Comparison of ENCODE assay signal across 8 cellular contexts in genomic region chr5:5421149-5421960, GRCh38. TPM values are rescaled to one million over a fixed set of nuclear protein-coding genes. Genes with fewer than 3 reads are reported as not detected.
DNase-seq lines count a peak whose midpoint lies in the region; ATAC-seq, FAIRE-seq and TF ChIP-seq lines count a peak whose summit lies in the region.

No MANE protein-coding gene starts in this region.

- H3K27ac ChIP-seq in A549 (peak overlapping the region; percentile 87 to 88), HUES6 (ENCODE audit: low read depth, low read length) (peak overlapping the region; percentile 21; the same call in 1 of the 2 replicates)

- no peaks in the 10 kb centered on the region for H3K36me3 Mint-ChIP-seq in activated CD8-positive, alpha-beta memory T cell treated with anti-CD3 and anti-CD28 coated beads, Interleukin-2, amount 10 ng/mL, durations not matched to agents 7 days and 5 days

- POLR2A ChIA-PET in A549 (lab: Yijun Ruan, JAX) = interaction anchor here (0.8 to 1.7 kb wide), 5 partner anchors 10 to 284 kb away, joined by 3 to 8 read pairs (median 4); partner anchors contain the start of gene ADAMTS16

- TF ChIP-seq CTCF in A549 (IDR thresholded peaks at IDR 0.05) (no peak), fibroblast of pulmonary artery (IDR thresholded peaks at IDR 0.05; ENCODE audit: low read length, missing control alignments) (no peak)

- H3K27ac Mint-ChIP-seq in activated CD8-positive, alpha-beta memory T cell treated with anti-CD3 and anti-CD28 coated beads, Interleukin-2, amount 10 ng/mL, durations not matched to agents 7 days and 5 days = peak overlapping the region; percentile 93

- H3K27me3 Mint-ChIP-seq in activated CD8-positive, alpha-beta memory T cell treated with anti-CD3 and anti-CD28 coated beads, Interleukin-2, amount 10 ng/mL, durations not matched to agents 7 days and 5 days = no peaks in the 10 kb centered on the region

- H3K4me3 Mint-ChIP-seq in activated CD8-positive, alpha-beta memory T cell treated with anti-CD3 and anti-CD28 coated beads, Interleukin-2, amount 10 ng/mL, durations not matched to agents 7 days and 5 days = peak overlapping the region; percentile 87

- ATAC-seq in A549 (peak in 1 of 2 experiments; percentile 1; a peak in 2 of 6 replicates), GM18511 (IDR thresholded peaks at IDR 0.05; ENCODE audit: unreplicated experiment) (peak; percentile 10), sciatic nerve (no peak)
- ATAC-seq in activated CD8-positive, alpha-beta memory T cell treated with anti-CD3 and anti-CD28 coated beads, Interleukin-2, amount 10 ng/mL, durations not matched to agents 7 days and 5 days = peak; percentile 1

- H3K27me3 ChIP-seq in HUES6 (ENCODE audit: control insufficient read depth, insufficient read depth, low read length) = no peaks in the 10 kb centered on the region

- FAIRE-seq in A549 (lab: Jason Lieb, UNC) = no peak

- H3K4me1 ChIP-seq in A549 (peaks cover 18% of the 10 kb centered on the region; the same call in 2 of the 3 replicates), HUES6 (ENCODE audit: control insufficient read depth, insufficient read depth, low read length) (peaks cover 26% of the 10 kb centered on the region)

- peak overlapping the region; percentile 98 for H3K9ac ChIP-seq in HUES6 (ENCODE audit: low read length)

- peak overlapping the region; percentile 95 for H3K4me3 ChIP-seq in A549
- peak overlapping the region; percentile 91 for H3K4me3 ChIP-seq in HUES6 (ENCODE audit: low read depth, low read length)
- H3K4me3 ChIP-seq in fibroblast of pulmonary artery (replicated peaks; ENCODE audit: low read depth, low read length) = peak overlapping the region; percentile 93

- CTCF ChIA-PET in A549 (lab: Yijun Ruan, JAX) = interaction anchor here (1.0 to 9.7 kb wide), 5 partner anchors 279 to 553 kb away, joined by 3 to 234 read pairs (median 9); partner anchors contain the start of gene ADAMTS16
- CTCF ChIA-PET in activated CD8-positive, alpha-beta memory T cell treated with anti-CD3 and anti-CD28 coated beads, Interleukin-2, amount 10 ng/mL, durations not matched to agents 7 days and 5 days (lab: Charles Lee) = interaction anchor here (1.1 kb wide), 2 partner anchors 60 to 277 kb away, joined by 3 to 4 read pairs; no protein-coding TSS in a partner anchor

- H3K9me3 ChIP-seq in A549 = no peaks in the 10 kb centered on the region
- no peaks in the 10 kb centered on the region for H3K9me3 ChIP-seq in HUES6 (ENCODE audit: control insufficient read depth, insufficient read depth, low read depth, low read length)

- H3K4me2 ChIP-seq in A549 = peak overlapping the region; percentile 96

- no peaks in the 10 kb centered on the region for H3K9me3 Mint-ChIP-seq in activated CD8-positive, alpha-beta memory T cell treated with anti-CD3 and anti-CD28 coated beads, Interleukin-2, amount 10 ng/mL, durations not matched to agents 7 days and 5 days (ENCODE audit: low read depth)

- no peak for TF ChIP-seq RAD21 in A549 (conservative IDR thresholded peaks at IDR 0.05 in 1 of 2, IDR thresholded peaks at IDR 0.05 in 1 of 2)

- no peaks in the 10 kb centered on the region for H3K36me3 ChIP-seq in HUES6 (ENCODE audit: control insufficient read depth, insufficient read depth, low read length)

- DNase-seq in A549 (ENCODE audit: low read depth in 1 of 2, low spot score in 1 of 2) (no peak), fibroblast of pulmonary artery (ENCODE audit: low read depth) (peak; percentile 18), putamen (ENCODE audit: low spot score) (peak; percentile 24), occipital lobe (lab: John Stamatoyannopoulos, UW) (no peak), sciatic nerve (ENCODE audit: low spot score) (no peak)
- peak; percentile 50 for DNase-seq in activated CD8-positive, alpha-beta memory T cell treated with anti-CD3 and anti-CD28 coated beads, Interleukin-2, amount 10 ng/mL, durations not matched to agents 7 days and 5 days

- no peak for TF ChIP-seq POLR2A in A549 (IDR thresholded peaks at IDR 0.05; ENCODE audit: low read length)

- no peak for TF ChIP-seq EP300 in A549 (IDR thresholded peaks at IDR 0.05)

- 20% methylated on average over 24 of the region's 24 CpGs for WGBS in A549 (ENCODE audit: missing lambda C conversion rate)

- intact Hi-C loops in sciatic nerve (cut with DNase I) = no loop called here

- peaks cover 22% of the 10 kb centered on the region for H3K4me1 Mint-ChIP-seq in activated CD8-positive, alpha-beta memory T cell treated with anti-CD3 and anti-CD28 coated beads, Interleukin-2, amount 10 ng/mL, durations not matched to agents 7 days and 5 days

TF ChIP-seq in A549, 52 proteins besides CTCF, POLR2A, EP300 and RAD21:
- TF ChIP-seq ZC3H11A (IDR thresholded peaks at IDR 0.05) (0 out of 2 replicates have a peak, but pooled peaks have one; percentile 4), HEYL (CRISPR knock-in tag; IDR thresholded peaks at IDR 0.05) (no peak), TP53 (CRISPR knock-in tag; IDR thresholded peaks at IDR 0.05) (no peak), JUN (IDR thresholded peaks at IDR 0.05) (no peak), KDM5A (IDR thresholded peaks at IDR 0.05) (no peak), ZSCAN20 (CRISPR knock-in tag; IDR thresholded peaks at IDR 0.05) (no peak), USF2 (IDR thresholded peaks at IDR 0.05) (peak; percentile 28; the same call in 1 of the 2 replicates), NR3C1 (IDR thresholded peaks at IDR 0.05) (no peak), PHF8 (IDR thresholded peaks at IDR 0.05; ENCODE audit: borderline replicate concordance, low read depth) (no peak), FOSB (CRISPR knock-in tag; IDR thresholded peaks at IDR 0.05) (no peak), RNF2 (IDR thresholded peaks at IDR 0.05; ENCODE audit: borderline replicate concordance, low read depth) (no peak)

RNA-seq across cellular contexts. Expression of gene ICE1, which starts 1.1 kb away (rescaled TPM):
- polyA plus RNA-seq in A549 (2011; rRNA removed) (29.1 and 33.1 TPM in 2 replicates), A549 (2017; fragmentation: RNase III; extraction: RNeasy Plus Mini Kit Qiagen cat#74134 plus additional on column Dnase treatment) (16.3 to 17.6 TPM (median 16.9 TPM) in 3 replicates)
- polyA plus RNA-seq in A549 (2012; cell fraction: cytosol; rRNA removed) = 6.5 and 8.1 TPM in 2 replicates
- 8.7 and 10.4 TPM in 2 replicates for polyA plus RNA-seq in A549 (2012; cell fraction: nucleus; rRNA removed)
- polyA minus RNA-seq in A549 (2011; rRNA and poly(A)+ RNA removed) = 39.7 and 40.8 TPM in 2 replicates
- 10 to 100 TPM; 28.9 to 29.7 TPM for total RNA-seq in activated CD8-positive, alpha-beta memory T cell treated with anti-CD3 and anti-CD28 coated beads, Interleukin-2, amount 10 ng/mL, durations not matched to agents 7 days and 5 days
- total RNA-seq in occipital lobe (57.6 TPM), sciatic nerve (34.6 TPM)

Comparison
In these comparisons a context has a peak if more than half of its experiments do, and no peak if none do; other contexts are left out.
1. DNase-seq: peak in activated CD8-positive, alpha-beta memory T cell treated with anti-CD3 and anti-CD28 coated beads, Interleukin-2, amount 10 ng/mL, durations not matched to agents 7 days and 5 days (single experiment), fibroblast of pulmonary artery (single experiment) and putamen (single experiment); none in A549 (0 of 2), occipital lobe (single experiment) and sciatic nerve (single experiment).
2. Peak in every context shown above with its lines, with median percentiles within 50 percentile points of each other: H3K4me3 ChIP-seq.